ENCODE assay signal across 9 cellular contexts in genomic region chr18:80246656-80247402, GRCh38. TPM values are rescaled to one million over a fixed set of nuclear protein-coding genes. Genes with fewer than 3 reads are reported as not detected.
DNase-seq lines count a peak whose midpoint lies in the region; ATAC-seq and TF ChIP-seq lines count a peak whose summit lies in the region.
"Had no signal": no experiment of that assay in that cellular context is flagged by ENCODE, and none has a peak within 500 bp of the region (broad histone marks: within the 10 kb centered on the region; RNA-seq: fewer than 3 reads in every experiment).

No MANE protein-coding gene starts in this region.

- POLR2A ChIA-PET in Panc1 (lab: Charles Lee), result no interaction called here

- H3K4me3 Mint-ChIP-seq in naive B cell, result peak overlapping the region in 5 of 8 donors; percentile 22 to 75 (median 44)

- peak; percentile 10 for DNase-seq in NCI-H510A (lab: John Stamatoyannopoulos, UW)
- DNase-seq in NCI-H510A treated with DMSO at 0.1 percent for 48 hours (lab: John Stamatoyannopoulos, UW), result no peak
- no peak for DNase-seq in Panc1 (ENCODE audit: low read depth, low spot score)
- peak; percentile 81 for DNase-seq in epithelial cell of esophagus (ENCODE audit: low read depth)
- no peak for DNase-seq in naive B cell
- DNase-seq in mucosa of gallbladder (ENCODE audit: low spot score), result no peak
- no peak for DNase-seq in SIG-M5 (lab: John Stamatoyannopoulos, UW)

- H3K4me1 ChIP-seq in Panc1 (ENCODE audit: control insufficient read depth, insufficient read depth, low read length), result peaks cover 13% of the 10 kb centered on the region; the same call in 1 of the 2 replicates

- no TSS peak for BruUV-seq in Panc1 (replicated peaks; lab: Mats Ljungman, UMichigan)

- no peaks in the 10 kb centered on the region for H3K36me3 Mint-ChIP-seq in naive B cell
- H3K36me3 Mint-ChIP-seq: activated naive CD4-positive, alpha-beta T cell treated with anti-CD3 and anti-CD28 coated beads, Interleukin-2, amount 50 U/mL, for 24 hours had no signal

- H3K4me3 ChIP-seq in Panc1 (ENCODE audit: low read depth in 2 of 2, low read length in 2 of 2), result peak overlapping the region; percentile 58 to 59
- H3K4me3 ChIP-seq in epithelial cell of esophagus (ENCODE audit: low read length), result peak overlapping the region; percentile 74

- H3K27me3 ChIP-seq in Panc1 (ENCODE audit: control insufficient read depth, insufficient read depth, low read length), result no peaks in the 10 kb centered on the region; the same call in 1 of the 2 replicates

- CTCF ChIA-PET in Panc1 (lab: Charles Lee), result interaction anchor here (0.6 to 1.8 kb wide), 4 partner anchors 47 to 134 kb away, joined by 3 to 9 read pairs (median 5); no protein-coding TSS in a partner anchor

- H3K4me1 Mint-ChIP-seq in naive B cell, result peaks cover 0 to 10% (median 0%) of the 10 kb centered on the region in 3 donors

- no peaks in the 10 kb centered on the region for H3K9me3 ChIP-seq in Panc1 (ENCODE audit: control insufficient read depth, insufficient read depth, low read depth, low read length)

- TF ChIP-seq CTCF in Panc1 (IDR thresholded peaks at IDR 0.05), result no peak
- no peak for TF ChIP-seq CTCF in epithelial cell of esophagus (IDR thresholded peaks at IDR 0.05; ENCODE audit: insufficient read depth, low read depth, low read length, missing control alignments)

- peaks cover 0 to 4% (median 0%) of the 10 kb centered on the region in 7 donors for H3K9me3 Mint-ChIP-seq in naive B cell
- H3K9me3 Mint-ChIP-seq: activated naive CD4-positive, alpha-beta T cell treated with anti-CD3 and anti-CD28 coated beads, Interleukin-2, amount 50 U/mL, for 24 hours had no signal

- peaks cover 34 to 58% (median 50%) of the 10 kb centered on the region in 3 donors for H3K27me3 Mint-ChIP-seq in naive B cell

- intact Hi-C loops in Panc1 (cut with micrococcal nuclease; ENCODE audit: unreplicated experiment), result loop anchor here (2.0 kb wide), 1 partner anchor 46 kb away; no protein-coding TSS in a partner anchor

- no peak overlapping the region for H3K27ac Mint-ChIP-seq in naive B cell
- H3K27ac Mint-ChIP-seq: activated naive CD4-positive, alpha-beta T cell treated with anti-CD3 and anti-CD28 coated beads, Interleukin-2, amount 50 U/mL, for 24 hours had no signal

- H3K36me3 ChIP-seq in Panc1 (ENCODE audit: control insufficient read depth, insufficient read depth, low read length), result no peaks in the 10 kb centered on the region

- peak; percentile 29 for ATAC-seq in HG02623 (IDR thresholded peaks at IDR 0.05; ENCODE audit: unreplicated experiment)
- peak; percentile 38 for ATAC-seq in Panc1
- ATAC-seq in naive B cell (ENCODE audit: low read depth in 2 of 2), result peak; percentile 39 to 55

- no peak overlapping the region for H3K27ac ChIP-seq in Panc1 (ENCODE audit: low read length)

- in situ Hi-C loops in Panc1 (cut with HindIII; ENCODE audit: low pct_unique_long_range_greater_than_20kb, low sequenced_read_pairs), result no loop called here

RNA-seq across cellular contexts. Expression of gene PARD6G, which starts 0.5 kb away (rescaled TPM):
- 5.2 TPM for total RNA-seq in Panc1 (2021; ENCODE audit: unreplicated experiment)
- 5.6 TPM for polyA plus RNA-seq in Panc1 (2012; ENCODE audit: insufficient read length)
- not detected for polyA plus RNA-seq in naive B cell (ENCODE audit: low read depth in 6 of 6)
- 4.1 TPM for total RNA-seq in mucosa of gallbladder

Comparison
In these comparisons a context has a peak if more than half of its experiments do, and no peak if none do; other contexts are left out.
1. DNase-seq: peak in NCI-H510A (single experiment) and epithelial cell of esophagus (single experiment); none in NCI-H510A treated with DMSO at 0.1 percent for 48 hours (single experiment), Panc1 (single experiment), naive B cell (single experiment), mucosa of gallbladder (single experiment) and SIG-M5 (single experiment).
2. Peak in every context shown above with its lines, with median percentiles within 50 percentile points of each other: ATAC-seq.